Comparison of ENCODE assay signal across 8 cellular contexts in genomic region chr16:81447383-81448101, GRCh38. TPM values are rescaled to one million over a fixed set of nuclear protein-coding genes. Genes with fewer than 3 reads are reported as not detected.
DNase-seq lines count a peak whose midpoint lies in the region; FAIRE-seq and TF ChIP-seq lines count a peak whose summit lies in the region.

No MANE protein-coding gene starts in this region.

- H3K9ac ChIP-seq in BLaER1 = peak overlapping the region; percentile 95
- peak overlapping the region; percentile 95 for H3K9ac ChIP-seq in mesenchymal stem cell (ENCODE audit: low read length)

- no peak overlapping the region for H3K23ac ChIP-seq in mesenchymal stem cell (ENCODE audit: low read length in 2 of 2)

- H3K4me2 ChIP-seq in BLaER1 (peak overlapping the region; percentile 93), mesenchymal stem cell (ENCODE audit: low read length, poor library complexity, severe bottlenecking) (peak overlapping the region; percentile 23)

- peaks cover 40% of the 10 kb centered on the region for H3K4me1 Mint-ChIP-seq in MCF 10A (ENCODE audit: insufficient read depth, unreplicated experiment)

- H3K4me1 ChIP-seq in BLaER1 (peaks cover 67% of the 10 kb centered on the region), mesenchymal stem cell (ENCODE audit: control insufficient read depth, insufficient read depth, low read depth, low read length) (peaks cover 37% of the 10 kb centered on the region)

- H2BK120ac ChIP-seq in mesenchymal stem cell (ENCODE audit: low read depth, low read length) = no peak overlapping the region

- H3K27ac Mint-ChIP-seq in MCF 10A (ENCODE audit: low read depth, unreplicated experiment) = peak overlapping the region; percentile 93

- peaks cover 4% of the 10 kb centered on the region for H3K36me3 Mint-ChIP-seq in MCF 10A (ENCODE audit: insufficient read depth, unreplicated experiment)

- no peak overlapping the region for H3K18ac ChIP-seq in mesenchymal stem cell (ENCODE audit: low read depth in 1 of 2, low read length in 2 of 2)

- H3K14ac ChIP-seq in mesenchymal stem cell (ENCODE audit: low read length in 2 of 2) = no peak overlapping the region

- FAIRE-seq in GM19239 (lab: Jason Lieb, UNC) = no peak

- H3K27ac ChIP-seq in BLaER1 (peak overlapping the region; percentile 89; the same call in 1 of the 2 replicates), mesenchymal stem cell (ENCODE audit: low read length, poor library complexity, severe bottlenecking) (no peak overlapping the region)

- no peak for TF ChIP-seq CTCF in MCF 10A (IDR thresholded peaks at IDR 0.05; ENCODE audit: unreplicated experiment)
- no peak for TF ChIP-seq CTCF in GM10248 (IDR thresholded peaks at IDR 0.05; ENCODE audit: control extremely low read depth, extremely low read depth, low read depth, missing control alignments)

- intact Hi-C loops in MCF 10A (cut with micrococcal nuclease) = loop anchor here (1.0 to 5.0 kb wide), 4 partner anchors 45 to 276 kb away; no protein-coding TSS in a partner anchor

- 88% methylated on average over 17 of the region's 17 CpGs for WGBS in mesenchymal stem cell

- no peaks in the 10 kb centered on the region for H3K9me3 Mint-ChIP-seq in MCF 10A (ENCODE audit: unreplicated experiment)

- CTCF ChIA-PET in MCF 10A (lab: Yijun Ruan, JAX) (interaction anchor here (0.5 to 1.1 kb wide), 4 partner anchors 72 to 178 kb away, joined by 3 to 4 read pairs (median 3); no protein-coding TSS in a partner anchor), GM10248 (lab: Yijun Ruan, JAX) (no interaction called here)

- H3K27me3 Mint-ChIP-seq in MCF 10A (ENCODE audit: insufficient read depth, unreplicated experiment) = no peaks in the 10 kb centered on the region

- peaks cover 31% of the 10 kb centered on the region for H3K79me1 ChIP-seq in mesenchymal stem cell (replicated peaks; ENCODE audit: low read length, poor library complexity, severe bottlenecking)

- H4K91ac ChIP-seq in mesenchymal stem cell (ENCODE audit: low read length) = peak overlapping the region; percentile 72

- no peak overlapping the region for H2BK15ac ChIP-seq in mesenchymal stem cell (ENCODE audit: low read depth, poor library complexity, severe bottlenecking)

- peaks cover 35% of the 10 kb centered on the region for H3K36me3 ChIP-seq in BLaER1
- peaks cover 0 to 7% of the 10 kb centered on the region in 2 experiments for H3K36me3 ChIP-seq in mesenchymal stem cell (ENCODE audit: control insufficient read depth in 1 of 2, insufficient read depth in 2 of 2, low read depth in 1 of 2, low read length in 2 of 2)

- H2BK5ac ChIP-seq in mesenchymal stem cell (ENCODE audit: low read depth, low read length, poor library complexity, severe bottlenecking) = no peak overlapping the region

- H3K4me3 Mint-ChIP-seq in MCF 10A (ENCODE audit: unreplicated experiment) = peak overlapping the region; percentile 99

- in situ Hi-C loops in KBM-7 (cut with MboI; ENCODE audit: low pct_unique_long_range_greater_than_20kb, low sequenced_read_pairs) = no loop called here

- POLR2A ChIA-PET in MCF 10A (lab: Yijun Ruan, JAX) = interaction anchor here (0.7 to 4.6 kb wide), 7 partner anchors 39 to 177 kb away, joined by 3 to 60 read pairs (median 11); no protein-coding TSS in a partner anchor
- POLR2A ChIA-PET in GM10248 (lab: Yijun Ruan, JAX) = no interaction called here

- peak overlapping the region in 1 of 2 experiments; percentile 9 for H3K4ac ChIP-seq in mesenchymal stem cell (ENCODE audit: low read depth in 1 of 2, low read length in 2 of 2)

- no TSS peak for BruUV-seq in MCF 10A (replicated peaks; lab: Mats Ljungman, UMichigan)

- peak overlapping the region; percentile 71 for H2AK5ac ChIP-seq in mesenchymal stem cell (ENCODE audit: low read length, severe bottlenecking)

- no peak overlapping the region for H2AFZ ChIP-seq in mesenchymal stem cell (ENCODE audit: low read depth, low read length)

- H3K9me3 ChIP-seq in BLaER1 (peaks cover 24% of the 10 kb centered on the region), mesenchymal stem cell (ENCODE audit: control insufficient read depth, low read length) (no peaks in the 10 kb centered on the region)

- DNase-seq in KBM-7 (peak; percentile 46), MCF 10A (ENCODE audit: unreplicated experiment) (peak; percentile 82), mesenchymal stem cell (no peak), GM10248 (ENCODE audit: extremely low spot score) (no peak), NCI-H1092 treated with DMSO at 0.1 percent for 48 hours (lab: John Stamatoyannopoulos, UW) (no peak), cerebellar cortex (ENCODE audit: low spot score) (no peak), GM19239 (ENCODE audit: insufficient read length, low spot score) (no peak)

- H3K27me3 ChIP-seq in BLaER1 (no peaks in the 10 kb centered on the region), mesenchymal stem cell (ENCODE audit: control insufficient read depth in 1 of 2, insufficient read depth in 1 of 2, low read length in 2 of 2) (peaks cover 2 to 10% of the 10 kb centered on the region in 2 experiments)

- H4K20me1 ChIP-seq in BLaER1 = peaks cover 63% of the 10 kb centered on the region

- peak overlapping the region; percentile 84 for H3K4me3 ChIP-seq in BLaER1
- H3K4me3 ChIP-seq in mesenchymal stem cell (ENCODE audit: insufficient read depth in 1 of 2, low read depth in 1 of 2, low read length in 2 of 2) = peak overlapping the region in 1 of 2 experiments; percentile 91

- H2BK12ac ChIP-seq in mesenchymal stem cell (ENCODE audit: low read length in 2 of 2) = no peak overlapping the region

- peak overlapping the region; percentile 41 for H4K8ac ChIP-seq in mesenchymal stem cell (ENCODE audit: low read length)

RNA-seq across cellular contexts. Expression of gene CMIP, which starts 2.9 kb away (rescaled TPM):
- total RNA-seq in MCF 10A (2022) = 44.3 and 53.6 TPM in 2 replicates
- 34.5 TPM for polyA plus RNA-seq in mesenchymal stem cell (2013, experiment 1 of 2)
- polyA plus RNA-seq in mesenchymal stem cell (2013, experiment 2 of 2) = 34.1 TPM

Comparison
In these comparisons a context has a peak if more than half of its experiments do, and no peak if none do; other contexts are left out.
1. DNase-seq: peak in KBM-7 (single experiment) and MCF 10A (single experiment); none in mesenchymal stem cell (single experiment), GM10248 (single experiment), NCI-H1092 treated with DMSO at 0.1 percent for 48 hours (single experiment), cerebellar cortex (single experiment) and GM19239 (single experiment).